Comparison of ENCODE assay signal across 9 cellular contexts in genomic region chr5:32522429-32523143, GRCh38.
DNase-seq lines count a peak whose midpoint lies in the region; ATAC-seq and TF ChIP-seq lines count a peak whose summit lies in the region.
"Had no signal": no experiment of that assay in that cellular context is flagged by ENCODE, and none has a peak within 500 bp of the region (broad histone marks: within the 10 kb centered on the region; RNA-seq: fewer than 3 reads in every experiment).

No MANE protein-coding gene starts in this region.

- TF ChIP-seq POLR2A in IMR-90 (IDR thresholded peaks at IDR 0.05; ENCODE audit: low read depth, low read length) = no peak
- TF ChIP-seq POLR2A in erythroblast (IDR thresholded peaks at IDR 0.05; ENCODE audit: low read length) = no peak

- no peak overlapping the region for H3K23ac ChIP-seq in IMR-90 (ENCODE audit: low read depth, low read length)

- TF ChIP-seq RAD21 in IMR-90 (IDR thresholded peaks at IDR 0.05; ENCODE audit: low read length) = no peak

- no peaks in the 10 kb centered on the region for H3K9me1 ChIP-seq in IMR-90 (ENCODE audit: insufficient read depth, low read length)

- H3K36me3 ChIP-seq in IMR-90 (ENCODE audit: control insufficient read depth, insufficient read depth, low read length) = no peaks in the 10 kb centered on the region

- H3K4me1 ChIP-seq in IMR-90 (ENCODE audit: control insufficient read depth, insufficient read depth, low read length) = peaks cover 7% of the 10 kb centered on the region

- dilution Hi-C loops in IMR-90 (cut with HindIII; ENCODE audit: low sequenced_read_pairs, unreplicated experiment) = no loop called here

- WGBS in IMR-90 (ENCODE audit: extremely low coverage in 2 of 2, insufficient read length in 1 of 2), 2 experiments = 72% methylated on average over 14 of the region's 28 CpGs; no CpG with 5 or more reads in 1 of the 2 experiments

- H2AK9ac ChIP-seq in IMR-90 (replicated peaks; ENCODE audit: low read depth, low read length, poor library complexity) = no peak overlapping the region

- CTCF ChIA-PET in IMR-90 (lab: Yijun Ruan, JAX) = no interaction called here

- H3K9ac ChIP-seq in IMR-90 (ENCODE audit: low read depth, low read length) = no peak overlapping the region

- no peaks in the 10 kb centered on the region for H3K79me1 ChIP-seq in IMR-90 (ENCODE audit: low read depth in 1 of 2, low read length in 2 of 2)

- BruUV-seq in IMR-90 (replicated peaks; lab: Mats Ljungman, UMichigan) = no TSS peak

- H2AK5ac ChIP-seq in IMR-90 (ENCODE audit: low read depth, low read length) = no peak overlapping the region

- no peak overlapping the region for H2BK20ac ChIP-seq in IMR-90 (ENCODE audit: low read depth, low read length)

- no peak overlapping the region for H3K27ac ChIP-seq in IMR-90 (ENCODE audit: insufficient read depth, low read length)

- POLR2A ChIA-PET in IMR-90 (lab: Charles Lee; ENCODE audit: unreplicated experiment) = interaction anchor here (0.6 kb wide), 1 partner anchor 289 kb away, joined by 4 read pairs; no protein-coding TSS in a partner anchor

- no peak overlapping the region for H4K8ac ChIP-seq in IMR-90 (ENCODE audit: low read depth in 2 of 2, low read length in 2 of 2)

- H3K9me3 ChIP-seq in IMR-90 (ENCODE audit: control insufficient read depth, insufficient read depth, low read length) = no peaks in the 10 kb centered on the region

- no peak overlapping the region for H2AFZ ChIP-seq in IMR-90 (replicated peaks; ENCODE audit: low read length, poor library complexity)
- H2AFZ ChIP-seq: GM23338 had no signal

- H2BK15ac ChIP-seq in IMR-90 (ENCODE audit: low read depth, low read length) = no peak overlapping the region

- no peak overlapping the region for H2BK120ac ChIP-seq in IMR-90 (ENCODE audit: low read depth, low read length)

- TF ChIP-seq CTCF in IMR-90 (conservative IDR thresholded peaks at IDR 0.05; ENCODE audit: low read depth, low read length) = no peak

- H4K91ac ChIP-seq in IMR-90 (ENCODE audit: insufficient read depth, low read depth, low read length) = no peak overlapping the region

- ATAC-seq in IMR-90 (ENCODE audit: low read depth) (no peak), left cardiac atrium (peak; percentile 41 to 67), GM18517 (IDR thresholded peaks at IDR 0.05; ENCODE audit: unreplicated experiment) (no peak)

- no peaks in the 10 kb centered on the region; the same call in 1 of the 2 replicates for H3K27me3 ChIP-seq in IMR-90 (ENCODE audit: control insufficient read depth, insufficient read depth, low read length)

- no peak overlapping the region for H3K4ac ChIP-seq in IMR-90 (ENCODE audit: low read depth, low read length)

- H3K18ac ChIP-seq in IMR-90 (ENCODE audit: low read depth, low read length) = no peak overlapping the region; the same call in 1 of the 2 replicates

- H3K56ac ChIP-seq in IMR-90 (ENCODE audit: extremely low read depth, insufficient read depth, low read length) = no peak overlapping the region

- in situ Hi-C loops in ACHN (cut with HindIII; ENCODE audit: low pct_ligation_motif_present, low pct_unique_long_range_greater_than_20kb, low sequenced_read_pairs) = no loop called here
- in situ Hi-C loops in IMR-90 (cut with MboI; ENCODE audit: low sequenced_read_pairs) = no loop called here

- no peak overlapping the region for H3K4me2 ChIP-seq in IMR-90 (ENCODE audit: low read depth, low read length)
- H3K4me2 ChIP-seq: GM23338 had no signal

- 0 out of 2 replicates have a peak overlapping the region, but pooled peaks have one; percentile 32 for H3K14ac ChIP-seq in IMR-90 (replicated peaks; ENCODE audit: low read depth, low read length)

- no peak overlapping the region for H2BK5ac ChIP-seq in IMR-90 (ENCODE audit: low read depth, low read length, poor library complexity, severe bottlenecking)

- intact Hi-C loops in IMR-90 (cut with micrococcal nuclease) = no loop called here
- intact Hi-C loops in left cardiac atrium (cut with DNase I) = no loop called here

- H3K4me3 ChIP-seq in IMR-90 (ENCODE audit: insufficient read depth, low read depth, low read length) = no peak overlapping the region
- H3K4me3 ChIP-seq: GM23338 had no signal

- no peak overlapping the region for H4K5ac ChIP-seq in IMR-90 (ENCODE audit: low read depth, low read length)

- DNase-seq in ACHN (peak; percentile 37), IMR-90 (peak; percentile 84), left cardiac atrium (peak; percentile 39), NCI-H2029 (lab: John Stamatoyannopoulos, UW) (no peak), erythroblast (lab: John Stamatoyannopoulos, UW) (no peak), NCI-H524 (lab: John Stamatoyannopoulos, UW) (no peak)
- DNase-seq in activated CD4-positive, alpha-beta T cell treated with anti-CD3 and anti-CD28 coated beads, Interleukin-2, amount 50 U/mL, for 48 hours = peak; percentile 20 to 41

- no peaks in the 10 kb centered on the region for H4K20me1 ChIP-seq in IMR-90 (ENCODE audit: insufficient read depth, low read length)

TF ChIP-seq in IMR-90, 13 proteins besides CTCF, POLR2A, EP300 and RAD21:
- TF ChIP-seq NFE2L2 (IDR thresholded peaks at IDR 0.05; ENCODE audit: low read depth, low read length) (no peak), CEBPB (IDR thresholded peaks at IDR 0.05; ENCODE audit: low read depth, low read length) (0 out of 2 replicates have a peak, but pooled peaks have one; percentile 27)

Comparison
In these comparisons a context has a peak if more than half of its experiments do, and no peak if none do; other contexts are left out.
1. DNase-seq: peak in ACHN (single experiment), IMR-90 (single experiment), activated CD4-positive, alpha-beta T cell treated with anti-CD3 and anti-CD28 coated beads, Interleukin-2, amount 50 U/mL, for 48 hours (2 of 2) and left cardiac atrium (single experiment); none in NCI-H2029 (single experiment), erythroblast (0 of 2) and NCI-H524 (0 of 2).
2. ATAC-seq: peak in left cardiac atrium (2 of 2); none in IMR-90 (single experiment) and GM18517 (single experiment).